ENCODE assay signal across 8 cellular contexts in genomic region chr16:83802135-83802534, GRCh38. TPM values are rescaled to one million over a fixed set of nuclear protein-coding genes. Genes with fewer than 3 reads are reported as not detected.
A peak's percentile ranks its signal among the peaks of the same experiment; 100 is the strongest.
DNase-seq lines count a peak whose midpoint lies in the region; ATAC-seq and TF ChIP-seq lines count a peak whose summit lies in the region.

No MANE protein-coding gene starts in this region.

- TF ChIP-seq CTCF in BE2C (IDR thresholded peaks at IDR 0.05; ENCODE audit: low read depth, low read length), result no peak

- H3K4me1 ChIP-seq in effector memory CD4-positive, alpha-beta T cell (ENCODE audit: control insufficient read depth, insufficient read depth, low read length, poor library complexity, severe bottlenecking), result no peaks in the 10 kb centered on the region
- H3K4me1 ChIP-seq in BE2C, result no peaks in the 10 kb centered on the region

- no peak overlapping the region for H3K4me3 ChIP-seq in effector memory CD4-positive, alpha-beta T cell (ENCODE audit: insufficient read depth, low read depth, low read length, poor library complexity, severe bottlenecking)
- no peak overlapping the region for H3K4me3 ChIP-seq in BE2C (ENCODE audit: low read depth, low read length)

- DNase-seq in EH (ENCODE audit: low read depth) (peak; percentile 92), dedifferentiated amniotic fluid mesenchymal stem cell (ENCODE audit: extremely low spot score) (peak; percentile 86), myocyte (ENCODE audit: low read depth) (peak; percentile 55), BE2C (no peak), NCI-H1694 treated with DMSO at 0.1 percent for 48 hours (lab: John Stamatoyannopoulos, UW) (no peak)
- DNase-seq in effector memory CD4-positive, alpha-beta T cell, result no peak
- no peak for DNase-seq in stimulated activated CD4-positive, alpha-beta T cell treated with anti-CD3 and anti-CD28 coated beads, Interleukin-1b, Interleukin-23, amount 100 ng/mL, for 48 hours

- no peaks in the 10 kb centered on the region for H3K9me3 ChIP-seq in effector memory CD4-positive, alpha-beta T cell (ENCODE audit: control insufficient read depth, low read length)
- no peaks in the 10 kb centered on the region for H3K9me3 ChIP-seq in BE2C

- no peaks in the 10 kb centered on the region for H3K36me3 ChIP-seq in effector memory CD4-positive, alpha-beta T cell (ENCODE audit: control insufficient read depth, insufficient read depth, low read length)
- no peaks in the 10 kb centered on the region for H3K36me3 ChIP-seq in BE2C

- no peak overlapping the region for H3K27ac ChIP-seq in effector memory CD4-positive, alpha-beta T cell (ENCODE audit: insufficient read depth, low read length, poor library complexity, severe bottlenecking)

- no peaks in the 10 kb centered on the region for H3K27me3 ChIP-seq in effector memory CD4-positive, alpha-beta T cell (replicated peaks; ENCODE audit: control insufficient read depth, insufficient read depth, low read length, poor library complexity, severe bottlenecking)
- peaks cover 30% of the 10 kb centered on the region for H3K27me3 ChIP-seq in BE2C

- peak; percentile 53 for ATAC-seq in HG03159 (IDR thresholded peaks at IDR 0.05; ENCODE audit: unreplicated experiment)

RNA-seq across cellular contexts. Expression of gene HSBP1, which starts 5.6 kb away (rescaled TPM):
- 16.1 and 25.5 TPM in 2 replicates for total RNA-seq in myocyte
- 179 TPM for polyA plus RNA-seq in myocyte (2012)
- polyA plus RNA-seq in BE2C (2012; ENCODE audit: insufficient read depth, insufficient read length, low read depth), result 313 TPM

Comparison
In these comparisons a context has a peak if more than half of its experiments do, and no peak if none do; other contexts are left out.
1. DNase-seq: peak in EH (single experiment), dedifferentiated amniotic fluid mesenchymal stem cell (single experiment) and myocyte (single experiment); none in effector memory CD4-positive, alpha-beta T cell (0 of 3), BE2C (single experiment), stimulated activated CD4-positive, alpha-beta T cell treated with anti-CD3 and anti-CD28 coated beads, Interleukin-1b, Interleukin-23, amount 100 ng/mL, for 48 hours (single experiment) and NCI-H1694 treated with DMSO at 0.1 percent for 48 hours (single experiment).